8 cellular contexts compared by ENCODE assay signal in genomic region chr7:16753102-16753931, GRCh38. TPM values are rescaled to one million over a fixed set of nuclear protein-coding genes. Genes with fewer than 3 reads are reported as not detected.
DNase-seq lines count a peak whose midpoint lies in the region; ATAC-seq and TF ChIP-seq lines count a peak whose summit lies in the region.

TSS of gene TSPAN13 (plus strand) at chr7:16753755. CDS start at chr7:16753968, 213 bp downstream.

- H3K9me3 ChIP-seq in lower lobe of right lung = no peaks in the 10 kb centered on the region

- H3K4me3 ChIP-seq in lower lobe of right lung = peak within 1 kb of the TSS; percentile 75

- peak within 1 kb of the TSS; percentile 65 for H3K27ac ChIP-seq in lower lobe of right lung

- H3K4me1 ChIP-seq in lower lobe of right lung = no peaks in the 10 kb centered on the region

- no peak for TF ChIP-seq CTCF in lower lobe of right lung (IDR thresholded peaks at IDR 0.05)

- H3K27me3 ChIP-seq in lower lobe of right lung (ENCODE audit: low read depth) = no peaks in the 10 kb centered on the region

- intact Hi-C loops in lower lobe of right lung (cut with DNase I) = no loop called here

- ATAC-seq in HG03571 (IDR thresholded peaks at IDR 0.05; ENCODE audit: unreplicated experiment) (peak; percentile 49), lower lobe of right lung (peak; percentile 97)

- H3K36me3 ChIP-seq in lower lobe of right lung = no peaks in the 10 kb centered on the region

- peak; percentile 93 for DNase-seq in SIG-M5 treated with dmso at 0.1 percent for 504 hours (lab: John Stamatoyannopoulos, UW; ENCODE audit: unreplicated experiment)
- no peak for DNase-seq in SIG-M5 (lab: John Stamatoyannopoulos, UW)
- DNase-seq in NCI-H526 treated with DMSO at 0.1 percent for 48 hours (lab: John Stamatoyannopoulos, UW) = peak; percentile 94
- peak; percentile 71 to 77 for DNase-seq in activated CD4-positive, alpha-beta T cell treated with anti-CD3 and anti-CD28 coated beads, Interleukin-2, amount 50 U/mL, for 48 hours
- peak; percentile 24 for DNase-seq in effector CD8-positive, alpha-beta T cell (lab: John Stamatoyannopoulos, UW)
- DNase-seq in lower lobe of right lung = peak; percentile 93
- peak; percentile 57 to 61 for DNase-seq in stimulated activated CD4-positive, alpha-beta T cell treated with anti-CD3 and anti-CD28 coated beads, Interleukin-4, amount 100 ng/mL, for 48 hours (ENCODE audit: low read depth in 2 of 2)

RNA-seq across cellular contexts. Expression of gene TSPAN13, which starts in this region (rescaled TPM):
- 120 TPM for total RNA-seq in lower lobe of right lung
